In genomic region chr12:24560867-24561266, GRCh38 we compare ENCODE assay signal across 8 cellular contexts.
DNase-seq lines count a peak whose midpoint lies in the region; ATAC-seq and TF ChIP-seq lines count a peak whose summit lies in the region.

No MANE protein-coding gene starts in this region.

- no peak overlapping the region for H2AFZ ChIP-seq in hepatocyte

- peaks cover 55% of the 10 kb centered on the region for H3K4me1 Mint-ChIP-seq in WTC11

- CTCF ChIA-PET in WTC11 (lab: Charles Lee), result no interaction called here

- H3K4me2 ChIP-seq in hepatocyte, result peak overlapping the region; percentile 94
- H3K4me2 ChIP-seq in skeletal muscle satellite cell (ENCODE audit: low read length), result peak overlapping the region; percentile 99

- no peaks in the 10 kb centered on the region for H3K9me2 ChIP-seq in hepatocyte (replicated peaks; ENCODE audit: insufficient read depth)

- peak overlapping the region; percentile 82 for H3K9ac ChIP-seq in skeletal muscle satellite cell (ENCODE audit: low read depth, low read length)

- DNase-seq in H7, result no peak
- DNase-seq in WTC11 (ENCODE audit: low spot score), result no peak
- DNase-seq in hepatocyte (ENCODE audit: low spot score), result no peak
- no peak for DNase-seq in NCI-H510A treated with DMSO at 0.1 percent for 48 hours (lab: John Stamatoyannopoulos, UW)
- no peak for DNase-seq in NCI-H1092 treated with DMSO at 0.1 percent for 48 hours (lab: John Stamatoyannopoulos, UW)
- no peak for DNase-seq in NCI-H226
- DNase-seq in NCI-H1048 (lab: John Stamatoyannopoulos, UW), result no peak

- H3K4me1 ChIP-seq in hepatocyte (ENCODE audit: insufficient read depth) (peaks cover 4% of the 10 kb centered on the region), skeletal muscle satellite cell (ENCODE audit: control insufficient read depth, insufficient read depth, low read length) (peaks cover 7% of the 10 kb centered on the region)

- peak overlapping the region; percentile 94 for H3K4me3 Mint-ChIP-seq in WTC11

- TF ChIP-seq CTCF in WTC11 (IDR thresholded peaks at IDR 0.05), result no peak
- TF ChIP-seq CTCF in hepatocyte (IDR thresholded peaks at IDR 0.05; ENCODE audit: poor library complexity), result no peak

- peak overlapping the region; percentile 21; the same call in 1 of the 2 replicates for H3K27ac Mint-ChIP-seq in WTC11

- no peak for ATAC-seq in WTC11

- H3K27me3 Mint-ChIP-seq in WTC11 (ENCODE audit: low read depth), result peaks cover 42% of the 10 kb centered on the region

- H3K9me3 Mint-ChIP-seq in WTC11, result no peaks in the 10 kb centered on the region

- POLR2A ChIA-PET in WTC11 (lab: Charles Lee), result no interaction called here

- H3K79me2 ChIP-seq in hepatocyte, result peaks cover 29% of the 10 kb centered on the region

- no peaks in the 10 kb centered on the region for H3K36me3 Mint-ChIP-seq in WTC11

- 27% methylated on average over 2 of the region's 2 CpGs for WGBS in hepatocyte (ENCODE audit: low lambda C conversion rate, missing lambda C conversion rate)

- H3K9me3 ChIP-seq in hepatocyte (ENCODE audit: low read depth) (no peaks in the 10 kb centered on the region), skeletal muscle satellite cell (replicated peaks; ENCODE audit: low read length) (no peaks in the 10 kb centered on the region)

- no peaks in the 10 kb centered on the region for H4K20me1 ChIP-seq in hepatocyte (ENCODE audit: insufficient read depth, poor library complexity, severe bottlenecking)

- peak overlapping the region; percentile 88 for H3K27ac ChIP-seq in hepatocyte

- no peaks in the 10 kb centered on the region for H3K36me3 ChIP-seq in H7 (replicated peaks; ENCODE audit: control insufficient read depth, insufficient read depth, low read length)
- H3K36me3 ChIP-seq in hepatocyte (replicated peaks; ENCODE audit: insufficient read depth, low read depth), result no peaks in the 10 kb centered on the region
- H3K36me3 ChIP-seq in skeletal muscle satellite cell (ENCODE audit: insufficient read depth, low read length), result no peaks in the 10 kb centered on the region

- H3K27me3 ChIP-seq in H7 (ENCODE audit: control insufficient read depth, insufficient read depth, low read length), result peaks cover 19% of the 10 kb centered on the region
- peaks cover 11% of the 10 kb centered on the region for H3K27me3 ChIP-seq in hepatocyte
- H3K27me3 ChIP-seq in skeletal muscle satellite cell (ENCODE audit: control insufficient read depth, insufficient read depth, low read length), result no peaks in the 10 kb centered on the region

- H3K4me3 ChIP-seq in H7 (ENCODE audit: insufficient read depth, low read depth, low read length) (peak overlapping the region; percentile 96), hepatocyte (peak overlapping the region; percentile 66), skeletal muscle satellite cell (ENCODE audit: low read length) (peak overlapping the region; percentile 97)

TF ChIP-seq in WTC11, 78 proteins besides CTCF, POLR2A, EP300 and RAD21:
- TF ChIP-seq RORB (CRISPR knock-in tag; IDR thresholded peaks at IDR 0.05), result no peak
- TF ChIP-seq ZNF138 (CRISPR knock-in tag; conservative IDR thresholded peaks at IDR 0.05), result no peak
- no peak for TF ChIP-seq ZBTB21 (CRISPR knock-in tag; IDR thresholded peaks at IDR 0.05; ENCODE audit: borderline replicate concordance)
- no peak for TF ChIP-seq KAT7 (CRISPR knock-in tag; IDR thresholded peaks at IDR 0.05; ENCODE audit: borderline replicate concordance)
- TF ChIP-seq ZNF396 (CRISPR knock-in tag; IDR thresholded peaks at IDR 0.05; ENCODE audit: borderline replicate concordance), result no peak
- TF ChIP-seq ZNF232 (CRISPR knock-in tag; IDR thresholded peaks at IDR 0.05), result no peak
- TF ChIP-seq ETV6 (CRISPR knock-in tag; IDR thresholded peaks at IDR 0.05), result no peak
- TF ChIP-seq, protein P1, sequence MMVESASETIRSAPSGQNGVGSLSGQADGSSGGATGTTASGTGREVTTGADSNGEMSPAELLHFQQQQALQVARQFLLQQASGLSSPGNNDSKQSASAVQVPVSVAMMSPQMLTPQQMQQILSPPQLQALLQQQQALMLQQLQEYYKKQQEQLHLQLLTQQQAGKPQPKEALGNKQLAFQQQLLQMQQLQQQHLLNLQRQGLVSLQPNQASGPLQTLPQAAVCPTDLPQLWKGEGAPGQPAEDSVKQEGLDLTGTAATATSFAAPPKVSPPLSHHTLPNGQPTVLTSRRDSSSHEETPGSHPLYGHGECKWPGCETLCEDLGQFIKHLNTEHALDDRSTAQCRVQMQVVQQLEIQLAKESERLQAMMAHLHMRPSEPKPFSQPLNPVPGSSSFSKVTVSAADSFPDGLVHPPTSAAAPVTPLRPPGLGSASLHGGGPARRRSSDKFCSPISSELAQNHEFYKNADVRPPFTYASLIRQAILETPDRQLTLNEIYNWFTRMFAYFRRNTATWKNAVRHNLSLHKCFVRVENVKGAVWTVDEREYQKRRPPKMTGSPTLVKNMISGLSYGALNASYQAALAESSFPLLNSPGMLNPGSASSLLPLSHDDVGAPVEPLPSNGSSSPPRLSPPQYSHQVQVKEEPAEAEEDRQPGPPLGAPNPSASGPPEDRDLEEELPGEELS (CRISPR knock-in tag; IDR thresholded peaks at IDR 0.05), result no peak
- no peak for TF ChIP-seq AR (CRISPR knock-in tag; IDR thresholded peaks at IDR 0.05)
- no peak for TF ChIP-seq TCF7 (CRISPR knock-in tag; IDR thresholded peaks at IDR 0.05; ENCODE audit: low read depth)
- TF ChIP-seq, protein P2, sequence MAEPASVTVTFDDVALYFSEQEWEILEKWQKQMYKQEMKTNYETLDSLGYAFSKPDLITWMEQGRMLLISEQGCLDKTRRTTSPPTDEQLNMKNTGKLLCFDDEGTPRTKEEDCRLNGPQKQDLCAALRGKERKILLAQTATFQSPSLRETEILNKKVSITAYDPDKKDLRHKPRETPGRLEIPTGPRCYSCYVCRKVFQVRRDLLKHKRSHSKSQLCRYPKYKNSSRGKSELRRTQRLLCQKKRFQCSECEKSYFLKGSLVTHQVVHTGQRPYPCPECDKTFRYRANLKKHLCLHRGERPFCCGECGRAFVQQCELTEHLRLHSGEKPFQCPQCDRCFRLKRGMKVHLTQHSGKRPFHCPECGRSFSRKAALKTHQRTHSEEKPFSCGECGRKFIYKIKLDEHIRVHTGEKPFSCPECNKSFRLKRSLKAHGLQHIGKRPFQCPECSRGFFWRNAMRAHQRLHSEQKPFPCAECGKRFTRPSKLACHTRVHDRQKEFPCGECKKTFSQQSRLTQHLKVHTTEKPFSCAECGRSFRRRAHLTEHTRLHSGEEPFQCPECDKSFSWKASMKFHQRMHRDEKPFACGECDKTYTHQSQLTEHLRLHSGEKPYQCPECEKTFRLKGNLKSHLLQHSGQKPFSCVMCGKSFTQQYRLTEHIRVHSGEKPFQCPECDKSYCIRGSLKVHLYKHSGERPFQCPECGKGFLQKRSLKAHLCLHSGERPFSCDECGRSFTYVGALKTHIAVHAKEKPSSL (CRISPR knock-in tag; conservative IDR thresholded peaks at IDR 0.05), result no peak
- TF ChIP-seq, protein P3, sequence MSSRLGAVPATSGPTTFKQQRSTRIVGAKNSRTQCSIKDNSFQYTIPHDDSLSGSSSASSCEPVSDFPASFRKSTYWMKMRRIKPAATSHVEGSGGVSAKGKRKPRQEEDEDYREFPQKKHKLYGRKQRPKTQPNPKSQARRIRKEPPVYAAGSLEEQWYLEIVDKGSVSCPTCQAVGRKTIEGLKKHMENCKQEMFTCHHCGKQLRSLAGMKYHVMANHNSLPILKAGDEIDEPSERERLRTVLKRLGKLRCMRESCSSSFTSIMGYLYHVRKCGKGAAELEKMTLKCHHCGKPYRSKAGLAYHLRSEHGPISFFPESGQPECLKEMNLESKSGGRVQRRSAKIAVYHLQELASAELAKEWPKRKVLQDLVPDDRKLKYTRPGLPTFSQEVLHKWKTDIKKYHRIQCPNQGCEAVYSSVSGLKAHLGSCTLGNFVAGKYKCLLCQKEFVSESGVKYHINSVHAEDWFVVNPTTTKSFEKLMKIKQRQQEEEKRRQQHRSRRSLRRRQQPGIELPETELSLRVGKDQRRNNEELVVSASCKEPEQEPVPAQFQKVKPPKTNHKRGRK (CRISPR knock-in tag; IDR thresholded peaks at IDR 0.05; ENCODE audit: borderline replicate concordance), result no peak
- TF ChIP-seq, protein P4, sequence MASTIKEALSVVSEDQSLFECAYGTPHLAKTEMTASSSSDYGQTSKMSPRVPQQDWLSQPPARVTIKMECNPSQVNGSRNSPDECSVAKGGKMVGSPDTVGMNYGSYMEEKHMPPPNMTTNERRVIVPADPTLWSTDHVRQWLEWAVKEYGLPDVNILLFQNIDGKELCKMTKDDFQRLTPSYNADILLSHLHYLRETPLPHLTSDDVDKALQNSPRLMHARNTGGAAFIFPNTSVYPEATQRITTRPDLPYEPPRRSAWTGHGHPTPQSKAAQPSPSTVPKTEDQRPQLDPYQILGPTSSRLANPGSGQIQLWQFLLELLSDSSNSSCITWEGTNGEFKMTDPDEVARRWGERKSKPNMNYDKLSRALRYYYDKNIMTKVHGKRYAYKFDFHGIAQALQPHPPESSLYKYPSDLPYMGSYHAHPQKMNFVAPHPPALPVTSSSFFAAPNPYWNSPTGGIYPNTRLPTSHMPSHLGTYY (CRISPR knock-in tag; IDR thresholded peaks at IDR 0.05), result no peak
